ENCODE assay signal across 10 cellular contexts in the genomic region with DNA sequence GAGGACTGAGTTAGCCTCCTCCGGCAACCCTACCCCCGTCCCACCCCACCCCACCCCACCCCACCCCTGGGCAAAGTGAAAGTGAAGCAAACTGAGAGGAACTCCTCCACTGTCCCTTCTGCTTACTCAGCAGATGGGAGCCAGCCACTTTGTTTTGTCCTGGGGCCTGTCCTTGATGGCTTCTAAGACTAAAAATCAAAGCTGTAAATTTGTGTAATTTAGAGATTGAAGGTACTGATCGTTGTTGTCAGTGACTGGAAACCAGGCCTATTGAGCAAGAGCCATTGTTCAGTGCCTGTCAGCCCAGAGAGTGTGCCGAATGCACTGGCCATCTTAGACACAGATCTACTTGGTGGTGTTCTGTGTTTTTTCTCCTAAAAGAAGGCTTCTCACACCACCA.
DNase-seq lines count a peak whose midpoint lies in the region; ATAC-seq, FAIRE-seq and TF ChIP-seq lines count a peak whose summit lies in the region.
"Had no signal": no experiment of that assay in that cellular context is flagged by ENCODE, and none has a peak within 500 bp of the region (broad histone marks: within the 10 kb centered on the region; RNA-seq: fewer than 3 reads in every experiment).

No MANE protein-coding gene starts in this region.

- peaks cover 14% of the 10 kb centered on the region for H3K36me3 Mint-ChIP-seq in astrocyte (ENCODE audit: low read depth, unreplicated experiment)

- H3K4me2 ChIP-seq in astrocyte (ENCODE audit: low read length) = peak overlapping the region; percentile 73
- peak overlapping the region; percentile 84 for H3K4me2 ChIP-seq in skeletal muscle satellite cell (ENCODE audit: low read length)

- H3K27ac Mint-ChIP-seq in astrocyte (ENCODE audit: unreplicated experiment) = peak overlapping the region; percentile 91

- H3K27ac ChIP-seq in astrocyte (ENCODE audit: low read depth, low read length) = peak overlapping the region; percentile 73

- H3K27me3 Mint-ChIP-seq in astrocyte (ENCODE audit: low read depth, unreplicated experiment) = no peaks in the 10 kb centered on the region

- FAIRE-seq in astrocyte (lab: Jason Lieb, UNC) = no peak

- H3K4me1 Mint-ChIP-seq in astrocyte (ENCODE audit: low read depth, unreplicated experiment) = peaks cover 67% of the 10 kb centered on the region

- TF ChIP-seq CTCF in astrocyte (IDR thresholded peaks at IDR 0.05; ENCODE audit: insufficient read depth, low read depth, low read length) = no peak

- peaks cover 78% of the 10 kb centered on the region for H4K20me1 ChIP-seq in astrocyte (ENCODE audit: insufficient read depth, low read length)

- H3K4me3 ChIP-seq in astrocyte (ENCODE audit: insufficient read depth, low read depth, low read length) (peak overlapping the region; percentile 32), skeletal muscle satellite cell (ENCODE audit: low read length) (peak overlapping the region; percentile 61)

- H3K9ac ChIP-seq in astrocyte (ENCODE audit: low read length) (peak overlapping the region; percentile 77), skeletal muscle satellite cell (ENCODE audit: low read depth, low read length) (peak overlapping the region; percentile 79)

- H3K9me3 Mint-ChIP-seq in astrocyte (ENCODE audit: unreplicated experiment) = no peaks in the 10 kb centered on the region

- no peak overlapping the region for H3K4me3 Mint-ChIP-seq in astrocyte (ENCODE audit: unreplicated experiment)

- DNase-seq in HPDE6-E6E7 (ENCODE audit: extremely low spot score) (peak; percentile 19), astrocyte (ENCODE audit: low read depth) (no peak), iPS-NIHi7 (ENCODE audit: extremely low spot score) (peak; percentile 44), NCI-H1436 treated with DMSO at 0.1 percent for 48 hours (lab: John Stamatoyannopoulos, UW) (no peak)
- DNase-seq in stimulated activated naive CD8-positive, alpha-beta T cell treated with anti-CD3 and anti-CD28 coated beads, Interleukin-15, Interleukin-2, amounts not matched to agents 100 U/mL and 50 U/mL, for 24 hours = no peak
- DNase-seq: activated effector memory CD4-positive, alpha-beta T cell treated with anti-CD3 and anti-CD28 coated beads, Interleukin-2, amount 50 U/mL, for 16 hours; MV-4-11 had no signal

- no peak for ATAC-seq in HG02938 (IDR thresholded peaks at IDR 0.05; ENCODE audit: unreplicated experiment)
- ATAC-seq in stimulated activated naive CD8-positive, alpha-beta T cell treated with anti-CD3 and anti-CD28 coated beads, Interleukin-15, Interleukin-2, amounts not matched to agents 100 U/mL and 50 U/mL, for 24 hours = no peak
- no peak for ATAC-seq in GM21360 (IDR thresholded peaks at IDR 0.05; ENCODE audit: unreplicated experiment)

- peaks cover 18% of the 10 kb centered on the region for H3K36me3 ChIP-seq in astrocyte (ENCODE audit: insufficient read depth, low read length)
- H3K36me3 ChIP-seq in skeletal muscle satellite cell (ENCODE audit: insufficient read depth, low read length) = peaks cover 13% of the 10 kb centered on the region

- peaks cover 99% of the 10 kb centered on the region for H3K79me2 ChIP-seq in astrocyte (ENCODE audit: insufficient read depth, low read length)

- H3K27me3 ChIP-seq in astrocyte (ENCODE audit: insufficient read depth, low read length) = no peaks in the 10 kb centered on the region
- H3K27me3 ChIP-seq in skeletal muscle satellite cell (ENCODE audit: control insufficient read depth, insufficient read depth, low read length) = no peaks in the 10 kb centered on the region

- H3K9me3 ChIP-seq in astrocyte (ENCODE audit: insufficient read depth, low read depth, low read length) = no peaks in the 10 kb centered on the region
- no peaks in the 10 kb centered on the region for H3K9me3 ChIP-seq in skeletal muscle satellite cell (replicated peaks; ENCODE audit: low read length)

- peaks cover 37% of the 10 kb centered on the region for H3K4me1 ChIP-seq in astrocyte (ENCODE audit: insufficient read depth, low read length)
- peaks cover 48% of the 10 kb centered on the region for H3K4me1 ChIP-seq in skeletal muscle satellite cell (ENCODE audit: control insufficient read depth, insufficient read depth, low read length)

- no peak overlapping the region for H2AFZ ChIP-seq in astrocyte (ENCODE audit: low read depth, low read length)

Comparison
In these comparisons a context has a peak if more than half of its experiments do, and no peak if none do; other contexts are left out.
1. DNase-seq: peak in HPDE6-E6E7 (single experiment) and iPS-NIHi7 (single experiment); none in astrocyte (single experiment), stimulated activated naive CD8-positive, alpha-beta T cell treated with anti-CD3 and anti-CD28 coated beads, Interleukin-15, Interleukin-2, amounts not matched to agents 100 U/mL and 50 U/mL, for 24 hours (single experiment) and NCI-H1436 treated with DMSO at 0.1 percent for 48 hours (single experiment).